Comparison of ENCODE assay signal across 16 cellular contexts in the genomic region with DNA sequence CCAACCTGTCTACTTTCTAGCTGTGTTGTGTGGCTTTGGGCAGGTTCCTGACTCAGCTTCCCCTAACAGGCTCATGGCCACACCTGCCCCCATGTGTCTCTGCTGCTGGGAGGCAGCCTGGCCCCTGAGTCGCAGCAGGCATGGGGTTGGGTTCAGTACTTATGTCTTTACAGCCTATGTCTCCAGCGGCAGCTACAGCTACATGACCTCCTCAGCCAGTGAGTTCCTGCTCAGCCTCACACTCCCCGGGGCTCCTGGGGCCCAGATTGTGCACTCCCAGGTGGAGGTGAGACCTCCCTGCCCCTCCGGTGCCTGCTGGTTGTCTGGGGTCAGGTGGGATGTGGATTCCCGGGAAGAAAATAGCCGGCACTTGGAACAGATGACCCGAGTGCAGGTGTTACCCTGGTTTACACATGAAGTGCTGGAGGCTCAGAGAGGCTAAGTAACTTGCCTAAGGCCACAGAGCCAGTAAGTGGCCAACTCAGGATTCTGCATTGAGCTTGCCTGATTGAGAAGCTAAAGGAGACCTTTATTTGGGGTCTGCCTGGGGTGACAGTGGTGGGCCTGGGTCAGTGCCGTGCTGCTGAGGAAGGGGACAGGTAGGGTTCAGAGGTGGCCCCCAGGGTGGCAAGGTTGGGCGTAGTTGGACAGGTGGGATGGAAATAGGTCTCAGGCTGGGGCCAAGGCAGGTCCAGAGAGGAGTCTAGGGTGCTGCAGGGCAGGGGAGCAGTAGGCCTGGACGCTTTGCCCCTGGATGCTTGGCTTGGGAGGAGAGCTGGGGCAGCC. TPM values are rescaled to one million over a fixed set of nuclear protein-coding genes. Genes with fewer than 3 reads are reported as not detected.
DNase-seq lines count a peak whose midpoint lies in the region; ATAC-seq, FAIRE-seq and TF ChIP-seq lines count a peak whose summit lies in the region.
"Had no signal": no experiment of that assay in that cellular context is flagged by ENCODE, and none has a peak within 500 bp of the region (broad histone marks: within the 10 kb centered on the region; RNA-seq: fewer than 3 reads in every experiment).

No MANE protein-coding gene starts in this region.

- peaks cover 8% of the 10 kb centered on the region; the same call in 1 of the 2 replicates for H3K4me1 ChIP-seq in Caco-2
- H3K4me1 ChIP-seq in HEK293 (ENCODE audit: control insufficient read depth, insufficient read depth, low read length), result no peaks in the 10 kb centered on the region
- H3K4me1 ChIP-seq in H1 (replicated peaks in 1 of 4; ENCODE audit: control insufficient read depth in 3 of 4, insufficient read depth in 4 of 4, low read length in 3 of 4), result no peaks in the 10 kb centered on the region; a peak in 1 of 7 replicates
- H3K4me1 ChIP-seq in neuronal stem cell (ENCODE audit: control insufficient read depth in 2 of 2, insufficient read depth in 1 of 2, low read depth in 1 of 2, low read length in 2 of 2), result peaks cover 2 to 7% of the 10 kb centered on the region in 2 donors
- H3K4me1 ChIP-seq: Peyer's patch had no signal

- H3K9me3 ChIP-seq in Caco-2 (no peaks in the 10 kb centered on the region), HEK293 (ENCODE audit: control insufficient read depth, insufficient read depth, low read depth, low read length) (no peaks in the 10 kb centered on the region), H1 (ENCODE audit: insufficient read depth in 2 of 2, low read depth in 1 of 2, low read length in 1 of 2) (no peaks in the 10 kb centered on the region), neuronal stem cell (replicated peaks in 1 of 2; ENCODE audit: control insufficient read depth in 2 of 2, insufficient read depth in 1 of 2, low read depth in 1 of 2, low read length in 2 of 2) (no peaks in the 10 kb centered on the region)
- H3K9me3 ChIP-seq: Peyer's patch had no signal

- POLR2A ChIA-PET in Caco-2 (lab: Charles Lee) (interaction anchor here (0.5 to 1.4 kb wide), 4 partner anchors 42 to 1369 kb away, joined by 3 to 14 read pairs (median 4); no protein-coding TSS in a partner anchor), HEK293 (lab: Yijun Ruan, JAX) (interaction anchor here (0.6 to 1.0 kb wide), 2 partner anchors 69 to 89 kb away, joined by 5 to 7 read pairs; no protein-coding TSS in a partner anchor), H1 (lab: Charles Lee; ENCODE audit: partially characterized antibody) (interaction anchor here (0.7 to 4.5 kb wide), 10 partner anchors 8 to 219 kb away, joined by 3 to 36 read pairs (median 3); a partner anchor contains a TSS)

- no peak overlapping the region; the same call in 1 of the 2 replicates for H2AK5ac ChIP-seq in H1 (ENCODE audit: low read depth, low read length)
- peak overlapping the region; percentile 96 for H2AK5ac ChIP-seq in neuronal stem cell (ENCODE audit: low read depth, low read length)

- no peak for ATAC-seq in GM18907 (IDR thresholded peaks at IDR 0.05; ENCODE audit: unreplicated experiment)

- H2AFZ ChIP-seq in H1 (ENCODE audit: low read length), result no peak overlapping the region
- no peak overlapping the region for H2AFZ ChIP-seq in neuronal stem cell (ENCODE audit: low read length)

- H3K18ac ChIP-seq in H1 (ENCODE audit: extremely low read depth, low read length) (no peak overlapping the region), neuronal stem cell (ENCODE audit: low read length) (peak overlapping the region; percentile 35)

- H3K56ac ChIP-seq in H1 (replicated peaks; ENCODE audit: insufficient read length, low read depth, low read length), result no peak overlapping the region

- H2BK5ac ChIP-seq in H1 (ENCODE audit: low read depth, low read length) (no peak overlapping the region), neuronal stem cell (ENCODE audit: low read length) (no peak overlapping the region)

- no peak for TF ChIP-seq POLR2A in H1 (IDR thresholded peaks at IDR 0.05; ENCODE audit: control extremely low read depth in 1 of 2, low read depth in 2 of 2, low read length in 2 of 2)

- FAIRE-seq in H1 (lab: Jason Lieb, UNC), result no peak

- H2BK12ac ChIP-seq in H1 (ENCODE audit: low read depth, low read length) (peak overlapping the region; percentile 50; the same call in 1 of the 2 replicates), neuronal stem cell (ENCODE audit: low read length) (peak overlapping the region; percentile 82)

- no peak overlapping the region for H3K4me2 ChIP-seq in H1 (ENCODE audit: insufficient read depth in 1 of 2, low read depth in 2 of 2, low read length in 2 of 2)
- H3K4me2 ChIP-seq in neuronal stem cell (ENCODE audit: insufficient read depth, low read length, poor library complexity, severe bottlenecking), result no peak overlapping the region
- H3K4me2 ChIP-seq: KMS-11 had no signal

- no peak overlapping the region for H2BK20ac ChIP-seq in H1 (ENCODE audit: low read length)

- no peaks in the 10 kb centered on the region for H3K79me2 ChIP-seq in H1 (ENCODE audit: control insufficient read depth in 1 of 2, insufficient read depth in 2 of 2, low read length in 2 of 2)

- intact Hi-C loops in Caco-2 (cut with micrococcal nuclease; ENCODE audit: unreplicated experiment), result loop anchor here (2.0 to 5.0 kb wide), 2 partner anchors 43 to 90 kb away; no protein-coding TSS in a partner anchor

- H4K5ac ChIP-seq in H1 (ENCODE audit: insufficient read length, low read depth, low read length), result peak overlapping the region; percentile 29

- no peaks in the 10 kb centered on the region for H3K23me2 ChIP-seq in H1 (ENCODE audit: low read depth, low read length)

- H3K4ac ChIP-seq in H1 (replicated peaks; ENCODE audit: insufficient read length, low read depth, low read length) (peak overlapping the region; percentile 69), neuronal stem cell (ENCODE audit: low read length) (no peak overlapping the region)

- no peak overlapping the region for H3K27ac ChIP-seq in HEK293 (ENCODE audit: extremely low read depth, low read depth, low read length)
- no peak overlapping the region for H3K27ac ChIP-seq in H1 (ENCODE audit: low read depth, low read length)
- H3K27ac ChIP-seq in neuronal stem cell (replicated peaks; ENCODE audit: low read length), result no peak overlapping the region
- H3K27ac ChIP-seq: KMS-11, Peyer's patch had no signal

- H3K14ac ChIP-seq in H1 (ENCODE audit: insufficient read length) (no peak overlapping the region), neuronal stem cell (ENCODE audit: low read length) (no peak overlapping the region)

- no TSS peak for BruUV-seq in Caco-2 (replicated peaks; lab: Mats Ljungman, UMichigan)

- no peak overlapping the region for H3K4me3 Mint-ChIP-seq in Caco-2 (ENCODE audit: unreplicated experiment)
- H3K4me3 Mint-ChIP-seq: B cell; CD4-positive, alpha-beta T cell had no signal

- no peaks in the 10 kb centered on the region for H3K9me3 Mint-ChIP-seq in Caco-2 (ENCODE audit: unreplicated experiment)
- H3K9me3 Mint-ChIP-seq: CD4-positive, alpha-beta T cell had no signal

- no peak overlapping the region for H2BK15ac ChIP-seq in H1 (ENCODE audit: low read length)
- H2BK15ac ChIP-seq in neuronal stem cell (ENCODE audit: low read length), result peak overlapping the region; percentile 21

- H3K4me3 ChIP-seq in Caco-2 (ENCODE audit: low read depth, low read length) (no peak overlapping the region), HEK293 (ENCODE audit: low read depth, low read length) (no peak overlapping the region), H1 (ENCODE audit: extremely low read depth in 1 of 4, insufficient read depth in 2 of 4, low read depth in 3 of 4, low read length in 4 of 4) (no peak overlapping the region), neuronal stem cell (ENCODE audit: low read length in 2 of 2) (no peak overlapping the region)
- H3K4me3 ChIP-seq: Peyer's patch had no signal

- CTCF ChIA-PET in Caco-2 (lab: Charles Lee), result interaction anchor here (0.6 to 1.9 kb wide), 13 partner anchors 16 to 301 kb away, joined by 3 to 42 read pairs (median 4); a partner anchor contains a TSS
- CTCF ChIA-PET in HEK293 (lab: Yijun Ruan, JAX), result interaction anchor here (0.5 to 1.3 kb wide), 5 partner anchors 27 to 224 kb away, joined by 3 read pairs; no protein-coding TSS in a partner anchor
- CTCF ChIA-PET in H1 (lab: Charles Lee; ENCODE audit: partially characterized antibody), result interaction anchor here (0.6 to 13.6 kb wide), 26 partner anchors 9 to 1368 kb away, joined by 3 to 180 read pairs (median 6); a partner anchor contains a TSS

- WGBS in H1 (ENCODE audit: extremely low coverage in 1 of 2, insufficient coverage in 1 of 2, insufficient read length in 1 of 2, insufficient replicate concordance in 2 of 2, low coverage in 1 of 2, low lambda C conversion rate in 2 of 2, missing lambda C conversion rate in 1 of 2), 2 experiments, result 89% methylated on average over 10 of the region's 10 CpGs; no CpG with 5 or more reads in 1 of the 2 experiments
- no CpG with 5 or more reads among the region's 10 CpGs for WGBS in neuronal stem cell (ENCODE audit: extremely low coverage in 2 of 2, insufficient read length in 2 of 2, insufficient replicate concordance in 1 of 2), 2 donors

- no peaks in the 10 kb centered on the region for H3K27me3 ChIP-seq in Caco-2 (replicated peaks; ENCODE audit: control insufficient read depth, insufficient read depth, low read length)
- H3K27me3 ChIP-seq in H1 (replicated peaks in 1 of 4; ENCODE audit: control insufficient read depth in 3 of 4, extremely low read depth in 1 of 4, insufficient read depth in 3 of 4, low read length in 3 of 4), result no peaks in the 10 kb centered on the region
- no peaks in the 10 kb centered on the region for H3K27me3 ChIP-seq in neuronal stem cell (ENCODE audit: control insufficient read depth in 3 of 3, insufficient read depth in 3 of 3, low read depth in 1 of 3, low read length in 3 of 3)
- H3K27me3 ChIP-seq: Peyer's patch had no signal

- H4K8ac ChIP-seq in H1 (ENCODE audit: extremely low read depth, insufficient read depth, low read length) (peak overlapping the region; percentile 51; the same call in 1 of the 2 replicates), neuronal stem cell (ENCODE audit: low read depth, low read length) (peak overlapping the region; percentile 48)

- H3K27ac Mint-ChIP-seq in Caco-2 (ENCODE audit: unreplicated experiment), result peak overlapping the region; percentile 36
- H3K27ac Mint-ChIP-seq: B cell; CD4-positive, alpha-beta T cell had no signal

- peaks cover 7% of the 10 kb centered on the region for H3K4me1 Mint-ChIP-seq in Caco-2 (ENCODE audit: low read depth, unreplicated experiment)
- H3K4me1 Mint-ChIP-seq: B cell had no signal

- no peak for TF ChIP-seq CTCF in Caco-2 (IDR thresholded peaks at IDR 0.05; ENCODE audit: insufficient read depth in 1 of 2, low read depth in 1 of 2, low read length in 1 of 2, severe bottlenecking in 1 of 2, unreplicated experiment in 1 of 2)
- TF ChIP-seq CTCF in HEK293 (tag by site-specific recombination; IDR thresholded peaks at IDR 0.05), result no peak
- TF ChIP-seq CTCF in H1 (IDR thresholded peaks at IDR 0.05; ENCODE audit: control extremely low read depth in 1 of 3, insufficient read depth in 1 of 3, low read depth in 1 of 3, low read length in 3 of 3), result no peak

- H3K23ac ChIP-seq in H1 (ENCODE audit: insufficient read length), result no peak overlapping the region
- H3K23ac ChIP-seq in neuronal stem cell (ENCODE audit: low read depth, low read length, poor library complexity), result peak overlapping the region; percentile 89

- H4K20me1 ChIP-seq in H1 (replicated peaks in 1 of 2; ENCODE audit: control insufficient read depth in 1 of 2, insufficient read depth in 2 of 2, low read length in 2 of 2), result peaks cover 0 to 2% of the 10 kb centered on the region in 2 experiments

- no peak for TF ChIP-seq RAD21 in H1 (IDR thresholded peaks at IDR 0.05 in 1 of 2, conservative IDR thresholded peaks at IDR 0.05 in 1 of 2; ENCODE audit: low read depth in 2 of 2, low read length in 2 of 2)

- no peak for TF ChIP-seq EP300 in H1 (IDR thresholded peaks at IDR 0.05; ENCODE audit: borderline replicate concordance in 1 of 2, low read depth in 2 of 2, low read length in 2 of 2)

- H3K79me1 ChIP-seq in H1 (ENCODE audit: low read depth, low read length), result no peaks in the 10 kb centered on the region
- H3K79me1 ChIP-seq in neuronal stem cell (ENCODE audit: low read depth, low read length), result peaks cover 2% of the 10 kb centered on the region

- H3K27me3 Mint-ChIP-seq in Caco-2 (ENCODE audit: insufficient read depth, unreplicated experiment), result no peaks in the 10 kb centered on the region
- H3K27me3 Mint-ChIP-seq: B cell; CD4-positive, alpha-beta T cell had no signal

- H4K91ac ChIP-seq in H1 (replicated peaks; ENCODE audit: insufficient read length, low read length) (peak overlapping the region; percentile 65), neuronal stem cell (ENCODE audit: low read depth, low read length, poor library complexity) (no peak overlapping the region)

- H2BK120ac ChIP-seq in H1 (replicated peaks; ENCODE audit: low read depth, low read length) (no peak overlapping the region), neuronal stem cell (ENCODE audit: low read depth, low read length) (no peak overlapping the region)

- no peaks in the 10 kb centered on the region; the same call in 1 of the 2 replicates for H3K36me3 ChIP-seq in Caco-2 (ENCODE audit: control insufficient read depth, insufficient read depth, low read length)
- peaks cover 0 to 6% of the 10 kb centered on the region in 2 experiments; a peak in 1 of 3 replicates for H3K36me3 ChIP-seq in HEK293 (ENCODE audit: control insufficient read depth in 2 of 2, insufficient read depth in 1 of 2, low read length in 2 of 2)
- no peaks in the 10 kb centered on the region for H3K36me3 ChIP-seq in H1 (ENCODE audit: control insufficient read depth in 2 of 4, insufficient read depth in 4 of 4, low read length in 3 of 4)
- H3K36me3 ChIP-seq in neuronal stem cell (replicated peaks in 1 of 2; ENCODE audit: control insufficient read depth in 2 of 2, insufficient read depth in 2 of 2, low read length in 2 of 2), result no peaks in the 10 kb centered on the region

- peaks cover 5% of the 10 kb centered on the region for H3K36me3 Mint-ChIP-seq in Caco-2 (ENCODE audit: insufficient read depth, unreplicated experiment)

- DNase-seq in Caco-2 (no peak), H1 (ENCODE audit: low read depth in 1 of 2, low spot score in 2 of 2) (no peak), neuronal stem cell (ENCODE audit: low spot score) (no peak), NCI-H2196 treated with DMSO at 0.1 percent for 48 hours (lab: John Stamatoyannopoulos, UW; ENCODE audit: unreplicated experiment) (no peak), NCI-H1105 (lab: John Stamatoyannopoulos, UW) (no peak)
- DNase-seq: CD4-positive, alpha-beta T cell; DMS79; NCI-H1436 treated with DMSO at 0.1 percent for 48 hours; NCI-H2081 treated with DMSO at 0.1 percent for 48 hours; NCI-H2227 treated with DMSO at 0.1 percent for 48 hours; NCI-H524 treated with DMSO at 0.1 percent for 48 hours had no signal

- H3K9ac ChIP-seq in H1 (replicated peaks in 1 of 4; ENCODE audit: extremely low read depth in 1 of 4, low read depth in 3 of 4, low read length in 3 of 4) (no peak overlapping the region), neuronal stem cell (ENCODE audit: low read depth, low read length, poor library complexity) (no peak overlapping the region)
- H3K9ac ChIP-seq: KMS-11 had no signal

RNA-seq across cellular contexts. Expression of a gene that starts 15.9 kb away (rescaled TPM):
- 25.5 and 27.9 TPM in 2 replicates for total RNA-seq in Caco-2 (2022)
- 3.4 and 4.6 TPM in 2 replicates for total RNA-seq in H1 (2021; fragmentation: NEBNext Ultra II Directional; extraction: Animal tissue kit (Norgen Biotek cat#: 25700))
- 5.1 and 5.5 TPM in 2 replicates for polyA plus RNA-seq in H1 (2011; rRNA removed)
- 4.4 TPM for polyA plus RNA-seq in H1 (2011; cell fraction: cytosol; rRNA removed)
- 16.1 TPM for polyA plus RNA-seq in H1 (2011; cell fraction: nucleus; rRNA removed)
- 4.1 to 5.8 TPM (median 4.7 TPM) in 4 replicates for polyA plus RNA-seq in H1 (2012, experiment 1 of 2)
- polyA plus RNA-seq in H1 (2012, experiment 2 of 2), result 3.7 TPM
- 2.4 TPM for polyA plus RNA-seq in H1 (2013, experiment 1 of 2)
- polyA plus RNA-seq in H1 (2013, experiment 2 of 2), result 2.2 TPM
- 3.7 and 3.9 TPM in 2 replicates for polyA minus RNA-seq in H1 (2011; rRNA and poly(A)+ RNA removed)
- polyA minus RNA-seq in H1 (2011; cell fraction: cytosol; rRNA and poly(A)+ RNA removed), result 5.1 TPM
- 3.6 TPM for polyA minus RNA-seq in H1 (2011; cell fraction: nucleus; rRNA and poly(A)+ RNA removed)
- polyA plus RNA-seq in neuronal stem cell (2013, experiment 1 of 2), result 2.1 TPM
- polyA plus RNA-seq in neuronal stem cell (2013, experiment 2 of 2), result 2.4 TPM

RNA-seq across cellular contexts. Expression of a gene that starts 31.4 kb away (rescaled TPM):
- 30.3 and 31.1 TPM in 2 replicates for total RNA-seq in Caco-2 (2022)
- total RNA-seq in H1 (2021; fragmentation: NEBNext Ultra II Directional; extraction: Animal tissue kit (Norgen Biotek cat#: 25700)), result 39.3 and 39.7 TPM in 2 replicates
- 14.4 and 30.5 TPM in 2 replicates for polyA plus RNA-seq in H1 (2011; rRNA removed)
- 16.9 TPM for polyA plus RNA-seq in H1 (2011; cell fraction: cytosol; rRNA removed)
- 28.1 TPM for polyA plus RNA-seq in H1 (2011; cell fraction: nucleus; rRNA removed)
- 19.3 to 24.6 TPM (median 22.0 TPM) in 4 replicates for polyA plus RNA-seq in H1 (2012, experiment 1 of 2)
- 19.9 TPM for polyA plus RNA-seq in H1 (2012, experiment 2 of 2)
- polyA plus RNA-seq in H1 (2013, experiment 1 of 2), result 26.7 TPM
- polyA plus RNA-seq in H1 (2013, experiment 2 of 2), result 27.0 TPM
- polyA minus RNA-seq in H1 (2011; rRNA and poly(A)+ RNA removed), result 33.4 and 49.9 TPM in 2 replicates
- polyA minus RNA-seq in H1 (2011; cell fraction: cytosol; rRNA and poly(A)+ RNA removed), result 43.4 TPM
- 43.8 TPM for polyA minus RNA-seq in H1 (2011; cell fraction: nucleus; rRNA and poly(A)+ RNA removed)
- 21.9 TPM for polyA plus RNA-seq in neuronal stem cell (2013, experiment 1 of 2)
- polyA plus RNA-seq in neuronal stem cell (2013, experiment 2 of 2), result 23.3 TPM

RNA-seq across cellular contexts. Expression of a gene that starts 53.0 kb away (rescaled TPM):
- 88.5 and 90.3 TPM in 2 replicates for total RNA-seq in Caco-2 (2022)
- total RNA-seq in H1 (2021; fragmentation: NEBNext Ultra II Directional; extraction: Animal tissue kit (Norgen Biotek cat#: 25700)), result 46.1 and 52.2 TPM in 2 replicates
- polyA plus RNA-seq in H1 (2011; rRNA removed), result 50.2 and 54.7 TPM in 2 replicates
- polyA plus RNA-seq in H1 (2011; cell fraction: cytosol; rRNA removed), result 48.3 TPM
- polyA plus RNA-seq in H1 (2011; cell fraction: nucleus; rRNA removed), result 94.1 TPM
- 37.1 to 49.2 TPM (median 47.6 TPM) in 4 replicates for polyA plus RNA-seq in H1 (2012, experiment 1 of 2)
- polyA plus RNA-seq in H1 (2012, experiment 2 of 2), result 20.8 TPM
- polyA plus RNA-seq in H1 (2013, experiment 1 of 2), result 32.5 TPM
- 29.9 TPM for polyA plus RNA-seq in H1 (2013, experiment 2 of 2)
- 55.9 and 66.3 TPM in 2 replicates for polyA minus RNA-seq in H1 (2011; rRNA and poly(A)+ RNA removed)
- 29.0 TPM for polyA minus RNA-seq in H1 (2011; cell fraction: cytosol; rRNA and poly(A)+ RNA removed)
- 22.5 TPM for polyA minus RNA-seq in H1 (2011; cell fraction: nucleus; rRNA and poly(A)+ RNA removed)
- 30.7 TPM for polyA plus RNA-seq in neuronal stem cell (2013, experiment 1 of 2)
- 29.9 TPM for polyA plus RNA-seq in neuronal stem cell (2013, experiment 2 of 2)

RNA-seq across cellular contexts. Expression of a gene that starts 53.3 kb away (rescaled TPM):
- 387 and 439 TPM in 2 replicates for total RNA-seq in Caco-2 (2022)
- total RNA-seq in H1 (2021; fragmentation: NEBNext Ultra II Directional; extraction: Animal tissue kit (Norgen Biotek cat#: 25700)), result 513 and 521 TPM in 2 replicates
- polyA plus RNA-seq in H1 (2011; rRNA removed), result 241 and 261 TPM in 2 replicates
- 143 TPM for polyA plus RNA-seq in H1 (2011; cell fraction: cytosol; rRNA removed)
- 373 TPM for polyA plus RNA-seq in H1 (2011; cell fraction: nucleus; rRNA removed)
- 284 to 337 TPM (median 317 TPM) in 4 replicates for polyA plus RNA-seq in H1 (2012, experiment 1 of 2)
- 63.1 TPM for polyA plus RNA-seq in H1 (2012, experiment 2 of 2)
- polyA plus RNA-seq in H1 (2013, experiment 1 of 2), result 156 TPM
- polyA plus RNA-seq in H1 (2013, experiment 2 of 2), result 141 TPM
- polyA minus RNA-seq in H1 (2011; rRNA and poly(A)+ RNA removed), result 358 and 477 TPM in 2 replicates
- 133 TPM for polyA minus RNA-seq in H1 (2011; cell fraction: cytosol; rRNA and poly(A)+ RNA removed)
- polyA minus RNA-seq in H1 (2011; cell fraction: nucleus; rRNA and poly(A)+ RNA removed), result 217 TPM
- polyA plus RNA-seq in neuronal stem cell (2013, experiment 1 of 2), result 133 TPM
- polyA plus RNA-seq in neuronal stem cell (2013, experiment 2 of 2), result 130 TPM
